ENCODE assay signal across 19 cellular contexts in genomic region chr6:81215092-81215432, GRCh38.
"Had no signal": no experiment of that assay in that cellular context is flagged by ENCODE, and none has a peak within 500 bp of the region (broad histone marks: within the 10 kb centered on the region; RNA-seq: fewer than 3 reads in every experiment).

No MANE protein-coding gene starts in this region.

- H3K27ac ChIP-seq: adrenal gland, gastrocnemius medialis, spleen, transverse colon, vagina had no signal

- H3K4me1 ChIP-seq: adrenal gland, gastrocnemius medialis, spleen, transverse colon, vagina had no signal

- H3K36me3 ChIP-seq: adrenal gland, gastrocnemius medialis, spleen, transverse colon, vagina had no signal

- ATAC-seq: activated CD4-positive, alpha-beta T cell treated with anti-CD3 and anti-CD28 coated beads for 36 hours; activated naive CD4-positive, alpha-beta T cell treated with anti-CD3 and anti-CD28 coated beads, Interleukin-2, amount 50 U/mL, for 72 hours; esophagus mucosa; gastrocnemius medialis; left lobe of liver had no signal

- H3K9me3 ChIP-seq: adrenal gland, gastrocnemius medialis, transverse colon, vagina had no signal

- H3K27me3 ChIP-seq: adrenal gland, gastrocnemius medialis, spleen, transverse colon, vagina had no signal

- H3K4me3 ChIP-seq: adrenal gland, gastrocnemius medialis, lung, spleen, transverse colon, vagina had no signal

- DNase-seq: activated CD4-positive, alpha-beta T cell treated with anti-CD3 and anti-CD28 coated beads for 36 hours; activated CD4-positive, alpha-beta T cell treated with anti-CD3 and anti-CD28 coated beads, Interleukin-2, amount 50 U/mL, for 48 hours; activated gamma-delta T cell treated with Interleukin-2 at 50 U/mL for 16 hours; adrenal gland; cerebellar nuclear complex; cortex of kidney; gastrocnemius medialis; midbrain; nephron progenitor cell; occipital lobe; stimulated activated CD4-positive, alpha-beta T cell treated with anti-CD3 and anti-CD28 coated beads, Interleukin-4, amount 100 ng/mL, for 4 hours; stimulated activated naive CD4-positive, alpha-beta T cell treated with Interleukin-2 at 50 U/mL for 16 hours; transverse colon had no signal
